1 cellular context compared by ENCODE assay signal in the genomic region with DNA sequence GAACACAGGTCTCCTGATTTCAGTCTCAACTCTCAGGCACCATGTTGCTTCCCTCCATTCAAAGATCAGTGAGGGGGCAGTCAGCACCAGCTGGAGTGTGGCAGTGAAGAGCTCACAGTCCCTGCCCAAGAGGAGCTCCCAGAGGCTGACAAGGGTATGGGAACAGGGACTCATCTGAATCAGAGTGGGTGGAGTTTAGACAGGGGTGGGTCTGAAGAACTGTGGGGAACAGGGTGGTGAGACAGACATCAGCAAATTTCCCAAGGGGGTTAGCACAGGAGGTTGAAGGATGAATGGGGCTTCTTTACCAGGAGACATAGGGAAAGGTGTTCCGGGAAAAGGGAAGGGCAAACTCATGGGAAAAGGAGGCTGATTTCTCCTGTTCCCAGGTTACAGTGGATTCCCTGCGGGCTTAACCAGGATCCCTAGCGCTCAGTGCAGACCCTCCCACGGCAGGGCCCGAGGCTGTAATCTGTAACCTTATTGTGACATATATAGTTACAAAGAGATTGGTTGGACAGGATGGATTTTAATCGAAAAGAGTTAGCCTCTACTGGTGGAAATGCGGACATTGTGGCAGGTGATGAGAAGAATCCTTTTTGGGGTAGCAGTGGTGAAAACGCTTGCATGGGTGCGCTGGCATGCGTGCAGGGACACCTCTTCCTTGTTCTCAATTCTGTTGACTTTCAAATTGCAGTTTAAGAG.
TF ChIP-seq lines count a peak whose summit lies in the region.

No MANE protein-coding gene starts in this region.

TF ChIP-seq in IMR-90, 13 proteins besides CTCF, POLR2A, EP300 and RAD21:
- TF ChIP-seq MAZ (IDR thresholded peaks at IDR 0.05; ENCODE audit: borderline replicate concordance, low read depth, low read length) (no peak), SMC3 (IDR thresholded peaks at IDR 0.05; ENCODE audit: low read depth, low read length) (no peak), BHLHE40 (IDR thresholded peaks at IDR 0.05; ENCODE audit: low read depth, low read length) (no peak), NFE2L2 (IDR thresholded peaks at IDR 0.05; ENCODE audit: low read depth, low read length) (no peak), FOS (IDR thresholded peaks at IDR 0.05; ENCODE audit: low read depth, low read length) (no peak), MXI1 (IDR thresholded peaks at IDR 0.05; ENCODE audit: borderline replicate concordance, low read depth, low read length) (no peak), MAFK (IDR thresholded peaks at IDR 0.05; ENCODE audit: low read depth, low read length) (no peak), CEBPB (IDR thresholded peaks at IDR 0.05; ENCODE audit: low read depth, low read length) (no peak), RCOR1 (IDR thresholded peaks at IDR 0.05; ENCODE audit: insufficient replicate concordance, low read length) (no peak), USF2 (IDR thresholded peaks at IDR 0.05; ENCODE audit: low read depth, low read length) (no peak), CHD1 (IDR thresholded peaks at IDR 0.05; ENCODE audit: low read depth, low read length) (no peak)
- TF ChIP-seq, protein P1, sequence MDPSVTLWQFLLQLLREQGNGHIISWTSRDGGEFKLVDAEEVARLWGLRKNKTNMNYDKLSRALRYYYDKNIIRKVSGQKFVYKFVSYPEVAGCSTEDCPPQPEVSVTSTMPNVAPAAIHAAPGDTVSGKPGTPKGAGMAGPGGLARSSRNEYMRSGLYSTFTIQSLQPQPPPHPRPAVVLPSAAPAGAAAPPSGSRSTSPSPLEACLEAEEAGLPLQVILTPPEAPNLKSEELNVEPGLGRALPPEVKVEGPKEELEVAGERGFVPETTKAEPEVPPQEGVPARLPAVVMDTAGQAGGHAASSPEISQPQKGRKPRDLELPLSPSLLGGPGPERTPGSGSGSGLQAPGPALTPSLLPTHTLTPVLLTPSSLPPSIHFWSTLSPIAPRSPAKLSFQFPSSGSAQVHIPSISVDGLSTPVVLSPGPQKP (IDR thresholded peaks at IDR 0.05; ENCODE audit: borderline replicate concordance, low read depth, low read length): no peak
